ENCODE assay signal across 20 cellular contexts in the genomic region with DNA sequence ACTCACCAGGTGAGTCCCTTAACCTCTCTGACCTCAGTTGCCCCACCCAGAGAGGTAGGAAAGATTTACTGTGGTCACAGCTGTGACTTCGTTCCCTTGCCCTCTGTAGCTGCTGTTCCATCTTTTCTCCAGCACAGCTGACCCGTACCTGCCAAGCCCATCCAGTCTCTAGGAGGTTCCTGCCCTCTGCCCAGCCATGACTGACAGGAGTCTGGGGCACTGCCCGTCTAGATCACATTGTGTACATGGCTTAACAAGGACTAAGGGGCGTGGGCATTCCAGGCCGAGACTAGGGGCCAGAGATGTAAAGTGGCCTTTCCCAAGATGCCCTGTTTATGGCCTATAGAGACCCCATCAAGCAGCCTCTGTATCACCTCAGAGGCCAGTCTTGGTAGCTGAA.
"Had no signal": no experiment of that assay in that cellular context is flagged by ENCODE, and none has a peak within 500 bp of the region (broad histone marks: within the 10 kb centered on the region; RNA-seq: fewer than 3 reads in every experiment).

No MANE protein-coding gene starts in this region.

- ATAC-seq: activated CD4-positive, CD25-positive, alpha-beta regulatory T cell treated with anti-CD3 and anti-CD28 coated beads, Interleukin-2, amount 50 U/mL, for 24 hours; activated naive CD4-positive, alpha-beta T cell treated with anti-CD3 and anti-CD28 coated beads, Interleukin-2, amount 50 U/mL, for 72 hours; activated T-helper 17 cell treated with anti-CD3 and anti-CD28 coated beads, Interleukin-2, amount 50 U/mL, for 72 hours; sciatic nerve; T-cell had no signal

- H3K4me3 ChIP-seq: adrenal gland, smooth muscle cell had no signal

- H3K9me3 ChIP-seq: adrenal gland had no signal

- H3K27ac ChIP-seq: VCaP had no signal

- H3K36me3 ChIP-seq: adrenal gland had no signal

- DNase-seq: activated CD4-positive, alpha-beta T cell treated with anti-CD3 and anti-CD28 coated beads, Interleukin-2, amount 10 ng/mL, durations not matched to agents 24 days and 14 days; activated T-cell treated with anti-CD3 and anti-CD28 coated beads, Interleukin-2, amount 50 U/mL, for 1 hour; adrenal gland; central memory CD4-positive, alpha-beta T cell; dermis blood vessel endothelial cell; effector CD8-positive, alpha-beta T cell; erythroblast; hypothalamus; naive B cell; nucleus accumbens; stimulated activated CD4-positive, alpha-beta T cell treated with anti-CD3 and anti-CD28 coated beads, Interleukin-2, amount 100 ng/mL, for 48 hours; stimulated activated CD8-positive, alpha-beta memory T cell treated with anti-CD3 and anti-CD28 coated beads, Interleukin-4, amount 100 ng/mL, for 48 hours; stimulated activated naive CD4-positive, alpha-beta T cell; T-cell had no signal

- H3K27me3 ChIP-seq: adrenal gland had no signal
